ENCODE assay signal across 8 cellular contexts in genomic region chr3:4985330-4986174, GRCh38. TPM values are rescaled to one million over a fixed set of nuclear protein-coding genes. Genes with fewer than 3 reads are reported as not detected.
DNase-seq lines count a peak whose midpoint lies in the region; ATAC-seq lines count a peak whose summit lies in the region.

No MANE protein-coding gene starts in this region.

- DNase-seq in Ammon's horn (ENCODE audit: low spot score) (peak; percentile 11), HuH-7 (ENCODE audit: low spot score) (peak; percentile 57), NCI-H2081 treated with DMSO at 0.1 percent for 48 hours (lab: John Stamatoyannopoulos, UW) (no peak)
- DNase-seq in central memory CD4-positive, alpha-beta T cell, result no peak

- H3K27me3 ChIP-seq in layer of hippocampus (ENCODE audit: control insufficient read depth, insufficient read depth, low read length), result no peaks in the 10 kb centered on the region

- no peak for ATAC-seq in GM18498 (IDR thresholded peaks at IDR 0.05; ENCODE audit: unreplicated experiment)

- H3K27ac ChIP-seq in angular gyrus (ENCODE audit: low read depth, low read length) (peak overlapping the region; percentile 87), layer of hippocampus (ENCODE audit: low read depth, low read length) (peak overlapping the region; percentile 83), temporal lobe (ENCODE audit: low read depth, low read length) (peak overlapping the region; percentile 84)

RNA-seq across cellular contexts. Expression of gene BHLHE40, which starts 6.3 kb away (rescaled TPM):
- total RNA-seq in temporal lobe, result 5.9 TPM

Comparison
In these comparisons a context has a peak if more than half of its experiments do, and no peak if none do; other contexts are left out.
1. DNase-seq: peak in Ammon's horn (single experiment) and HuH-7 (single experiment); none in central memory CD4-positive, alpha-beta T cell (single experiment) and NCI-H2081 treated with DMSO at 0.1 percent for 48 hours (single experiment).
2. Peak in every context shown above with its lines, with median percentiles within 50 percentile points of each other: H3K27ac ChIP-seq.